ENCODE assay signal across 28 cellular contexts in genomic region chr1:29318724-29319123, GRCh38.
"Had no signal": no experiment of that assay in that cellular context is flagged by ENCODE, and none has a peak within 500 bp of the region (broad histone marks: within the 10 kb centered on the region; RNA-seq: fewer than 3 reads in every experiment).

No MANE protein-coding gene starts in this region.

- ATAC-seq: left colon; left lung; lower lobe of right lung; natural killer cell; right cardiac atrium; stimulated activated memory B cell treated with anti-CD40 and anti-IgM and Interleukin-4, amounts not matched to agents 10 μg/mL and 1 μg/mL and 100 μg/mL, for 72 hours; stimulated activated naive CD8-positive, alpha-beta T cell treated with anti-CD3 and anti-CD28 coated beads, Interleukin-15, amount 100 ng/mL, for 72 hours had no signal

- H3K4me3 ChIP-seq: left lung, lower lobe of right lung, ovary, prostate gland, smooth muscle cell, tibial nerve, vagina had no signal

- H3K27me3 Mint-ChIP-seq: stimulated activated naive CD8-positive, alpha-beta T cell treated with anti-CD3 and anti-CD28 coated beads, Interleukin-15, amount 100 ng/mL, for 72 hours; type B pancreatic cell had no signal

- H3K27me3 ChIP-seq: left lung, neutrophil, ovary, tibial nerve, vagina had no signal

- H3K9me3 Mint-ChIP-seq: mesothelial cell of epicardium; naive B cell; natural killer cell; stimulated activated memory B cell treated with anti-CD40 and anti-IgM and Interleukin-4, amounts not matched to agents 10 μg/mL and 1 μg/mL and 100 μg/mL, for 72 hours; stimulated activated naive CD8-positive, alpha-beta T cell treated with anti-CD3 and anti-CD28 coated beads, Interleukin-15, amount 100 ng/mL, for 72 hours; type B pancreatic cell had no signal

- H3K4me1 Mint-ChIP-seq: mesothelial cell of epicardium; naive B cell; natural killer cell; stimulated activated memory B cell treated with anti-CD40 and anti-IgM and Interleukin-4, amounts not matched to agents 10 μg/mL and 1 μg/mL and 100 μg/mL, for 72 hours; stimulated activated naive CD8-positive, alpha-beta T cell treated with anti-CD3 and anti-CD28 coated beads, Interleukin-15, amount 100 ng/mL, for 72 hours had no signal

- H3K27ac ChIP-seq: left lung, lower lobe of right lung, neutrophil, ovary, prostate gland, tibial nerve, vagina had no signal

- H3K4me3 Mint-ChIP-seq: mesothelial cell of epicardium; natural killer cell; stimulated activated memory B cell treated with anti-CD40 and anti-IgM and Interleukin-4, amounts not matched to agents 10 μg/mL and 1 μg/mL and 100 μg/mL, for 72 hours; stimulated activated naive CD8-positive, alpha-beta T cell treated with anti-CD3 and anti-CD28 coated beads, Interleukin-15, amount 100 ng/mL, for 72 hours; type B pancreatic cell had no signal

- H3K36me3 Mint-ChIP-seq: naive B cell; natural killer cell; stimulated activated memory B cell treated with anti-CD40 and anti-IgM and Interleukin-4, amounts not matched to agents 10 μg/mL and 1 μg/mL and 100 μg/mL, for 72 hours had no signal

- H3K9me3 ChIP-seq: left lung, lower lobe of right lung, neutrophil, ovary, prostate gland, tibial nerve, vagina had no signal

- H3K27ac Mint-ChIP-seq: mesothelial cell of epicardium; naive B cell; natural killer cell; stimulated activated memory B cell treated with anti-CD40 and anti-IgM and Interleukin-4, amounts not matched to agents 10 μg/mL and 1 μg/mL and 100 μg/mL, for 72 hours; type B pancreatic cell had no signal

- H3K4me1 ChIP-seq: left lung, lower lobe of right lung, prostate gland, tibial nerve, vagina had no signal

- DNase-seq: hippocampal formation; kidney; left colon; lower lobe of right lung; mammary epithelial cell; mesenchymal stem cell; naive B cell; natural killer cell; occipital lobe; ovary; retina; right cardiac atrium; stimulated activated CD4-positive, alpha-beta T cell treated with anti-CD3 and anti-CD28 coated beads, Interleukin-1b, Interleukin-23, amount 100 ng/mL, for 48 hours; stimulated activated CD4-positive, alpha-beta T cell treated with anti-CD3 and anti-CD28 coated beads, Interleukin-2, amount 100 ng/mL, for 48 hours; stimulated activated CD4-positive, alpha-beta T cell treated with anti-CD3 and anti-CD28 coated beads, Interleukin-4, amount 100 ng/mL, for 4 hours; stimulated activated CD8-positive, alpha-beta memory T cell treated with anti-CD3 and anti-CD28 coated beads, Interleukin-4, amount 100 ng/mL, for 48 hours; stimulated activated naive CD4-positive, alpha-beta T cell treated with Interleukin-2 at 50 U/mL for 16 hours; stimulated activated naive CD8-positive, alpha-beta T cell treated with anti-CD3 and anti-CD28 coated beads, Interleukin-15, amount 100 ng/mL, for 72 hours; substantia nigra had no signal

- H3K4me2 ChIP-seq: smooth muscle cell had no signal

- H3K36me3 ChIP-seq: neutrophil, ovary had no signal
